ENCODE assay signal across 18 cellular contexts in genomic region chr2:198641161-198641560, GRCh38.
"Had no signal": no experiment of that assay in that cellular context is flagged by ENCODE, and none has a peak within 500 bp of the region (broad histone marks: within the 10 kb centered on the region; RNA-seq: fewer than 3 reads in every experiment).

No MANE protein-coding gene starts in this region.

- H3K27me3 ChIP-seq: colonic mucosa, gastrocnemius medialis, heart right ventricle, right atrium auricular region, stomach, transverse colon had no signal

- H3K4me1 ChIP-seq: gastrocnemius medialis, heart right ventricle, right atrium auricular region, stomach had no signal

- ATAC-seq: gastrocnemius medialis, heart right ventricle, natural killer cell had no signal

- H3K9me3 ChIP-seq: colonic mucosa, gastrocnemius medialis, heart right ventricle, right atrium auricular region, stomach, thoracic aorta, transverse colon had no signal

- H3K9me3 Mint-ChIP-seq: endodermal cell, neural crest cell had no signal

- H3K4me1 Mint-ChIP-seq: endodermal cell, natural killer cell, neural crest cell had no signal

- DNase-seq: colonic mucosa; dermis blood vessel endothelial cell; effector CD4-positive, alpha-beta T cell; endodermal cell; erythroblast; gastrocnemius medialis; heart right ventricle; hypothalamus; kidney glomerular epithelial cell; natural killer cell; stimulated activated CD4-positive, alpha-beta T cell treated with anti-CD3 and anti-CD28 coated beads, Interleukin-12 subunit alpha, Interleukin-12 subunit beta, amount 100 ng/mL, for 4 hours; stimulated activated naive CD4-positive, alpha-beta T cell; stomach; substantia nigra; transverse colon had no signal

- H3K36me3 Mint-ChIP-seq: natural killer cell had no signal

- H3K4me3 Mint-ChIP-seq: endodermal cell, natural killer cell, neural crest cell had no signal

- H3K36me3 ChIP-seq: colonic mucosa, gastrocnemius medialis, heart right ventricle, right atrium auricular region, stomach, thoracic aorta, transverse colon had no signal

- H3K27ac ChIP-seq: colonic mucosa, gastrocnemius medialis, heart right ventricle, right atrium auricular region, stomach, thoracic aorta, transverse colon had no signal

- H3K27ac Mint-ChIP-seq: endodermal cell, natural killer cell had no signal

- H3K4me3 ChIP-seq: colonic mucosa, gastrocnemius medialis, heart right ventricle, right atrium auricular region, stomach, thoracic aorta, transverse colon had no signal
